Comparison of ENCODE assay signal across 8 cellular contexts in the genomic region with DNA sequence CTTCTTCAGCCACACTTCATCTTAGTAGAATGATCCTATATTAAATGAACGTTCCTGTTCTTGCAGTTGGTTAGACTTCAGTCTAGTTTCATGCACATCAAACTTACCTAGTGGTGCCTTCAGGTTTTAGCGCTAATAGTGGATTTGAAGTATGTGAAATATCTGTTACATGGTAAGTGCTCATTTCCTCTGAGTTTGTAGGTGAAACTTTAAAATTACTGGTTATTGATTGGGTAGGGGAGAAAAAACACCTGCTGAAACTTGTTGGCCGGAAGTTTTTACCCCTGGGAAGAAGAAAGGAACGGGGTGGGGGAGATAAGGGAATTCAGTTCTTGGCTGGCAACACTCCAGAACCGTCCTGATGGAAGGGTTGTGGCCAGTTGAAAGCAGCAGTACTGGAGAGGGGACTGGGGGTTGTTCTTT.
DNase-seq lines count a peak whose midpoint lies in the region; ATAC-seq and TF ChIP-seq lines count a peak whose summit lies in the region.

No MANE protein-coding gene starts in this region.

- peaks cover 55 to 93% of the 10 kb centered on the region in 2 donors for H3K4me1 ChIP-seq in adrenal gland (replicated peaks in 1 of 2)
- H3K4me1 ChIP-seq in smooth muscle cell (ENCODE audit: low read depth) = peaks cover 50% of the 10 kb centered on the region

- 19 to 29% (median 24%) methylated on average over 5 of the region's 5 CpGs for WGBS in adrenal gland, 4 donors
- WGBS in smooth muscle cell (ENCODE audit: low lambda C conversion rate) = 46% methylated on average over 5 of the region's 5 CpGs

- no peaks in the 10 kb centered on the region for H3K27me3 ChIP-seq in adrenal gland
- no peaks in the 10 kb centered on the region for H3K27me3 ChIP-seq in smooth muscle cell (ENCODE audit: low read depth)

- no peaks in the 10 kb centered on the region for H3K9me3 ChIP-seq in adrenal gland (replicated peaks in 1 of 3)
- no peaks in the 10 kb centered on the region for H3K9me3 ChIP-seq in smooth muscle cell (replicated peaks; ENCODE audit: low read depth)

- H3K27ac ChIP-seq in adrenal gland (peak overlapping the region; percentile 68 to 93 (median 80)), smooth muscle cell (ENCODE audit: low read depth) (peak overlapping the region; percentile 91)

- DNase-seq in NCI-H510A treated with DMSO at 0.1 percent for 48 hours (lab: John Stamatoyannopoulos, UW) (peak; percentile 17), NCI-H510A (lab: John Stamatoyannopoulos, UW) (no peak), adrenal gland (peak in 1 of 7 donors; percentile 40), smooth muscle cell (lab: John Stamatoyannopoulos, UW; ENCODE audit: unreplicated experiment) (no peak), NCI-H748 treated with DMSO at 0.1 percent for 48 hours (lab: John Stamatoyannopoulos, UW) (no peak), iPS-NIHi11 (ENCODE audit: low spot score) (no peak), retina (no peak)

- peaks cover 27% of the 10 kb centered on the region for H3F3A ChIP-seq in smooth muscle cell (ENCODE audit: low read depth)

- peak; percentile 33 for ATAC-seq in HG03066 (IDR thresholded peaks at IDR 0.05; ENCODE audit: low read depth, unreplicated experiment)

- H3K36me3 ChIP-seq in adrenal gland (replicated peaks in 1 of 2) (peaks cover 0 to 4% of the 10 kb centered on the region in 2 donors), smooth muscle cell (ENCODE audit: low read depth) (no peaks in the 10 kb centered on the region)

- no peak overlapping the region for H3K9ac ChIP-seq in smooth muscle cell (ENCODE audit: low read depth)

- no peak overlapping the region for H3K4me3 ChIP-seq in adrenal gland
- peak overlapping the region; percentile 4 for H3K4me3 ChIP-seq in smooth muscle cell

- peak in 1 of 6 experiments; percentile 6 for TF ChIP-seq CTCF in adrenal gland (IDR thresholded peaks at IDR 0.05)
- no peak for TF ChIP-seq CTCF in smooth muscle cell (IDR thresholded peaks at IDR 0.05; ENCODE audit: borderline replicate concordance, insufficient read depth, poor library complexity, severe bottlenecking)

- H2AFZ ChIP-seq in smooth muscle cell (ENCODE audit: low read depth) = no peak overlapping the region

- peaks cover 74% of the 10 kb centered on the region for H3K79me2 ChIP-seq in smooth muscle cell (ENCODE audit: low read depth)

- peaks cover 85% of the 10 kb centered on the region for H4K20me1 ChIP-seq in smooth muscle cell (ENCODE audit: low read depth)

- intact Hi-C loops in adrenal gland (cut with DNase I) = no loop called here

- peak overlapping the region; percentile 52 for H3K4me2 ChIP-seq in smooth muscle cell

- no peak for TF ChIP-seq POLR2A in adrenal gland (IDR thresholded peaks at IDR 0.05)
